Comparison of ENCODE assay signal across 15 cellular contexts in the genomic region with DNA sequence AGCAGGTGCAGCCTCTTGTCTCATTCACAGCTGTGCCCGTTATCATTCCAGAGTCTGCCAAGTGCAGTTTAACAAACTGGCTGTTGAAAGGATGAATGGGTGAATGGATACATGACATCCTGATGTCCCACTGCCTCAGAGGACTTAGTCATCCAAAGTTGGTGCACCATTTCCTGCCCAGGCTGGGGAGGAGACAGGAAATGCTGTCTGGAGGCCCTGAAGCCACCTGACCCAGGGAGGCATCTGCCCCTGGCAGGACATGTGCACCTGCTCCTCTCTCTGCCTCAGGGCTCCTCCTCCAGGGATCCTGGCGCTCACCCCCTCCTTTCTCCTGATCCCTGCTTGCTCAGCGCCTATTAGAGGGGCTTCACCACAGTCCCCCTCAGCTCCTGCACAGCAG. TPM values are rescaled to one million over a fixed set of nuclear protein-coding genes. Genes with fewer than 3 reads are reported as not detected.
A peak's percentile ranks its signal among the peaks of the same experiment; 100 is the strongest.
DNase-seq lines count a peak whose midpoint lies in the region; ATAC-seq, FAIRE-seq and TF ChIP-seq lines count a peak whose summit lies in the region.
"Had no signal": no experiment of that assay in that cellular context is flagged by ENCODE, and none has a peak within 500 bp of the region (broad histone marks: within the 10 kb centered on the region; RNA-seq: fewer than 3 reads in every experiment).

No MANE protein-coding gene starts in this region.

- no peaks in the 10 kb centered on the region for H3K9me3 ChIP-seq in RWPE2 (ENCODE audit: severe bottlenecking)
- no peaks in the 10 kb centered on the region for H3K9me3 ChIP-seq in kidney (ENCODE audit: control insufficient read depth in 1 of 2, low read length in 2 of 2)
- H3K9me3 ChIP-seq: gastroesophageal sphincter had no signal

- H3K27me3 Mint-ChIP-seq in activated T-cell treated with anti-CD3 and anti-CD28 coated beads, Interleukin-2, amount 50 U/mL, for 72 hours (ENCODE audit: low read depth), result peaks cover 4% of the 10 kb centered on the region
- no peaks in the 10 kb centered on the region for H3K27me3 Mint-ChIP-seq in MCF 10A (ENCODE audit: insufficient read depth, unreplicated experiment)

- no TSS peak for BruUV-seq in MCF 10A (replicated peaks; lab: Mats Ljungman, UMichigan)

- no peak overlapping the region for H3K4me3 Mint-ChIP-seq in activated T-cell treated with anti-CD3 and anti-CD28 coated beads, Interleukin-2, amount 50 U/mL, for 72 hours
- no peak overlapping the region for H3K4me3 Mint-ChIP-seq in MCF 10A (ENCODE audit: unreplicated experiment)
- H3K4me3 Mint-ChIP-seq: H9 had no signal

- CTCF ChIA-PET in MCF 10A (lab: Yijun Ruan, JAX), result interaction anchor here (0.7 kb wide), 1 partner anchor 51 kb away, joined by 4 read pairs; no protein-coding TSS in a partner anchor

- H3K36me3 ChIP-seq in RWPE2 (ENCODE audit: low read depth) (no peaks in the 10 kb centered on the region), kidney (ENCODE audit: control insufficient read depth in 1 of 2, insufficient read depth in 2 of 2, low read length in 2 of 2) (no peaks in the 10 kb centered on the region)
- H3K36me3 ChIP-seq: gastroesophageal sphincter had no signal

- no peak for FAIRE-seq in kidney (lab: Jason Lieb, UNC)
- no peak for FAIRE-seq in frontal cortex (lab: Jason Lieb, UNC)
- FAIRE-seq: G401.6 had no signal

- peaks cover 12% of the 10 kb centered on the region for H3K4me1 Mint-ChIP-seq in activated T-cell treated with anti-CD3 and anti-CD28 coated beads, Interleukin-2, amount 50 U/mL, for 72 hours (ENCODE audit: low read depth)
- peaks cover 30% of the 10 kb centered on the region for H3K4me1 Mint-ChIP-seq in MCF 10A (ENCODE audit: insufficient read depth, unreplicated experiment)
- H3K4me1 Mint-ChIP-seq: H9 had no signal

- H3K27ac ChIP-seq in RWPE2 (ENCODE audit: poor library complexity, severe bottlenecking) (no peak overlapping the region), kidney (ENCODE audit: low read depth in 2 of 2, low read length in 2 of 2) (no peak overlapping the region)
- H3K27ac ChIP-seq: gastroesophageal sphincter had no signal

- H3K27me3 ChIP-seq in RWPE2 (ENCODE audit: insufficient read depth, poor library complexity, severe bottlenecking), result no peaks in the 10 kb centered on the region

- no peak for TF ChIP-seq CTCF in RWPE2 (IDR thresholded peaks at IDR 0.05; ENCODE audit: poor library complexity, severe bottlenecking)
- no peak for TF ChIP-seq CTCF in kidney (IDR thresholded peaks at IDR 0.05; ENCODE audit: borderline replicate concordance, extremely low read depth, insufficient read depth)
- TF ChIP-seq CTCF in MCF 10A (IDR thresholded peaks at IDR 0.05; ENCODE audit: unreplicated experiment), result no peak

- intact Hi-C loops in kidney (cut with DNase I), result no loop called here
- intact Hi-C loops in MCF 10A (cut with micrococcal nuclease), result no loop called here

- no peak overlapping the region for H3K9ac ChIP-seq in kidney (ENCODE audit: low read length in 2 of 2)

- POLR2A ChIA-PET in MCF 10A (lab: Yijun Ruan, JAX), result interaction anchor here (1.0 kb wide), 1 partner anchor 23 kb away, joined by 3 read pairs; no protein-coding TSS in a partner anchor

- H3K4me3 ChIP-seq in RWPE2 (ENCODE audit: severe bottlenecking) (no peak overlapping the region), kidney (ENCODE audit: low read length in 2 of 2) (no peak overlapping the region)
- H3K4me3 ChIP-seq: gastroesophageal sphincter had no signal

- H3K36me3 Mint-ChIP-seq in activated T-cell treated with anti-CD3 and anti-CD28 coated beads, Interleukin-2, amount 50 U/mL, for 72 hours (ENCODE audit: insufficient read depth in 2 of 2), result no peaks in the 10 kb centered on the region
- no peaks in the 10 kb centered on the region for H3K36me3 Mint-ChIP-seq in MCF 10A (ENCODE audit: insufficient read depth, unreplicated experiment)

- DNase-seq in activated T-cell treated with anti-CD3 and anti-CD28 coated beads, Interleukin-2, amount 50 U/mL, for 72 hours, result peak; percentile 22 to 30
- DNase-seq in activated T-cell treated with anti-CD3 and anti-CD28 coated beads, Interleukin-2, amount 50 U/mL, for 1 hour, result no peak
- DNase-seq in M059J (ENCODE audit: low read depth), result peak; percentile 69
- DNase-seq in RWPE2 (ENCODE audit: low spot score), result no peak
- peak; percentile 8 for DNase-seq in kidney
- no peak for DNase-seq in NCI-H1436 (lab: John Stamatoyannopoulos, UW)
- DNase-seq in frontal cortex (ENCODE audit: low spot score in 2 of 2), result no peak
- no peak for DNase-seq in MCF 10A (ENCODE audit: unreplicated experiment)
- DNase-seq: H9, NCI-H187, T-helper 9 cell had no signal

- peaks cover 6% of the 10 kb centered on the region for H3K4me1 ChIP-seq in RWPE2 (ENCODE audit: insufficient read depth, poor library complexity, severe bottlenecking)
- H3K4me1 ChIP-seq in kidney (ENCODE audit: control insufficient read depth in 1 of 2, insufficient read depth in 1 of 2, low read depth in 1 of 2, low read length in 2 of 2), result no peaks in the 10 kb centered on the region
- H3K4me1 ChIP-seq: gastroesophageal sphincter had no signal

- H3K9me3 Mint-ChIP-seq in activated T-cell treated with anti-CD3 and anti-CD28 coated beads, Interleukin-2, amount 50 U/mL, for 72 hours, result no peaks in the 10 kb centered on the region
- no peaks in the 10 kb centered on the region for H3K9me3 Mint-ChIP-seq in MCF 10A (ENCODE audit: unreplicated experiment)

- peak; percentile 46 to 69 for ATAC-seq in activated T-cell treated with anti-CD3 and anti-CD28 coated beads, Interleukin-2, amount 50 U/mL, for 72 hours (replicated peaks in 1 of 2)
- 0 out of 3 replicates have a peak, but pooled peaks have one; percentile 6 for ATAC-seq in RWPE2 (ENCODE audit: low read depth)
- ATAC-seq: gastroesophageal sphincter had no signal

- peak overlapping the region; percentile 12 for H3K27ac Mint-ChIP-seq in activated T-cell treated with anti-CD3 and anti-CD28 coated beads, Interleukin-2, amount 50 U/mL, for 72 hours
- no peak overlapping the region for H3K27ac Mint-ChIP-seq in MCF 10A (ENCODE audit: low read depth, unreplicated experiment)
- H3K27ac Mint-ChIP-seq: H9 had no signal

RNA-seq across cellular contexts. Expression of gene CD300C, which starts 1.8 kb away (rescaled TPM):
- under 1 TPM in 1 of 2 donors, not detected in 1; 0.16 TPM for total RNA-seq in activated T-cell treated with anti-CD3 and anti-CD28 coated beads, Interleukin-2, amount 50 U/mL, for 72 hours
- total RNA-seq in M059J (2014; rRNA removed; shearing (Covaris generic)), result 0.84 TPM in 1 of 2 replicates, not detected in the other
- total RNA-seq in kidney, result 4.2 TPM
- 0.34 TPM for polyA plus RNA-seq in kidney (ENCODE audit: insufficient read depth, low read depth, low replicate concordance)
- total RNA-seq in frontal cortex, result not detected
- not detected in 2 replicates for total RNA-seq in MCF 10A (2022)
- total RNA-seq: H9, kidney epithelial cell, myocyte had no signal

RNA-seq across cellular contexts. Expression of gene CD300LB, which starts 16.5 kb away (rescaled TPM):
- total RNA-seq in activated T-cell treated with anti-CD3 and anti-CD28 coated beads, Interleukin-2, amount 50 U/mL, for 72 hours, result not detected
- not detected in 2 replicates for total RNA-seq in M059J (2014; rRNA removed; shearing (Covaris generic))
- total RNA-seq in kidney (0.91 TPM), frontal cortex (not detected), MCF 10A (2022) (not detected in 2 replicates)
- not detected for polyA plus RNA-seq in kidney (ENCODE audit: insufficient read depth, low read depth, low replicate concordance)
- total RNA-seq: H9, kidney epithelial cell, myocyte had no signal

RNA-seq across cellular contexts. Expression of gene CD300H, which starts 19.6 kb away (rescaled TPM):
- not detected for total RNA-seq in activated T-cell treated with anti-CD3 and anti-CD28 coated beads, Interleukin-2, amount 50 U/mL, for 72 hours
- total RNA-seq in M059J (2014; rRNA removed; shearing (Covaris generic)), result not detected in 2 replicates
- total RNA-seq in kidney (2.0 TPM), frontal cortex (not detected), MCF 10A (2022) (not detected in 2 replicates)
- polyA plus RNA-seq in kidney (ENCODE audit: insufficient read depth, low read depth, low replicate concordance), result not detected
- total RNA-seq: gastroesophageal sphincter, H9, kidney epithelial cell, myocyte had no signal

RNA-seq across cellular contexts. Expression of gene CD300LD, which starts 44.3 kb away (rescaled TPM):
- under 1 TPM; 0.19 to 0.31 TPM for total RNA-seq in activated T-cell treated with anti-CD3 and anti-CD28 coated beads, Interleukin-2, amount 50 U/mL, for 72 hours
- total RNA-seq in M059J (2014; rRNA removed; shearing (Covaris generic)), result not detected in 2 replicates
- total RNA-seq in kidney, result not detected
- polyA plus RNA-seq in kidney (ENCODE audit: insufficient read depth, low read depth, low replicate concordance), result not detected
- not detected for total RNA-seq in frontal cortex
- total RNA-seq in MCF 10A (2022), result not detected in 2 replicates
- total RNA-seq: gastroesophageal sphincter, H9, kidney epithelial cell, myocyte had no signal

Comparison
In these comparisons a context has a peak if more than half of its experiments do, and no peak if none do; other contexts are left out.
1. DNase-seq: peak in activated T-cell treated with anti-CD3 and anti-CD28 coated beads, Interleukin-2, amount 50 U/mL, for 72 hours (2 of 2), M059J (single experiment) and kidney (single experiment); none in activated T-cell treated with anti-CD3 and anti-CD28 coated beads, Interleukin-2, amount 50 U/mL, for 1 hour (single experiment), RWPE2 (single experiment), NCI-H1436 (single experiment), frontal cortex (0 of 2) and MCF 10A (single experiment).